16 cellular contexts compared by ENCODE assay signal in genomic region chr6:73878403-73878802, GRCh38.
A peak's percentile ranks its signal among the peaks of the same experiment; 100 is the strongest.
DNase-seq lines count a peak whose midpoint lies in the region; ATAC-seq lines count a peak whose summit lies in the region.
"Had no signal": no experiment of that assay in that cellular context is flagged by ENCODE, and none has a peak within 500 bp of the region (broad histone marks: within the 10 kb centered on the region; RNA-seq: fewer than 3 reads in every experiment).

No MANE protein-coding gene starts in this region.

- H3K36me3 ChIP-seq in CD4-positive, alpha-beta memory T cell (ENCODE audit: insufficient read depth, low read length) = no peaks in the 10 kb centered on the region
- H3K36me3 ChIP-seq: HAP-1 had no signal

- H3K9me3 ChIP-seq in right cardiac atrium (ENCODE audit: control insufficient read depth, low read length) = no peaks in the 10 kb centered on the region
- no peaks in the 10 kb centered on the region for H3K9me3 ChIP-seq in CD4-positive, alpha-beta memory T cell (ENCODE audit: control insufficient read depth in 1 of 2, low read length in 2 of 2)
- H3K9me3 ChIP-seq: Caco-2, HAP-1 had no signal

- H3K27ac ChIP-seq in right cardiac atrium (ENCODE audit: low read length) = no peak overlapping the region
- H3K27ac ChIP-seq in CD4-positive, alpha-beta memory T cell (ENCODE audit: low read depth, low read length) = no peak overlapping the region

- POLR2A ChIA-PET in CD4-positive, alpha-beta memory T cell (lab: Charles Lee; ENCODE audit: partially characterized antibody) = no interaction called here

- no peaks in the 10 kb centered on the region for H3K27me3 ChIP-seq in right cardiac atrium (ENCODE audit: control insufficient read depth, insufficient read depth)
- H3K27me3 ChIP-seq in CD4-positive, alpha-beta memory T cell (ENCODE audit: insufficient read depth, low read length) = no peaks in the 10 kb centered on the region

- peak; percentile 46 for ATAC-seq in left ventricle myocardium superior
- ATAC-seq in right cardiac atrium = no peak
- no peak for ATAC-seq in GM18520 (IDR thresholded peaks at IDR 0.05; ENCODE audit: unreplicated experiment)
- ATAC-seq in HG03196 (IDR thresholded peaks at IDR 0.05; ENCODE audit: unreplicated experiment) = no peak
- ATAC-seq: HepG2 had no signal

- peaks cover 0 to 3% of the 10 kb centered on the region in 2 donors for H3K27me3 Mint-ChIP-seq in CD4-positive, alpha-beta memory T cell

- intact Hi-C loops in left ventricle myocardium superior (cut with micrococcal nuclease) (no loop called here), right cardiac atrium (cut with DNase I) (no loop called here)
- intact Hi-C loops in CD4-positive, alpha-beta memory T cell (cut with micrococcal nuclease) = no loop called here

- H3K36me3 Mint-ChIP-seq in CD4-positive, alpha-beta memory T cell = no peaks in the 10 kb centered on the region
- H3K36me3 Mint-ChIP-seq: CD14-positive monocyte; CD8-positive, alpha-beta memory T cell had no signal

- no peaks in the 10 kb centered on the region for H3K4me1 ChIP-seq in right cardiac atrium (ENCODE audit: control insufficient read depth, insufficient read depth, low read length)
- H3K4me1 ChIP-seq in CD4-positive, alpha-beta memory T cell (ENCODE audit: insufficient read depth, low read length) = no peaks in the 10 kb centered on the region
- H3K4me1 ChIP-seq: Caco-2, HAP-1 had no signal

- CTCF ChIA-PET in CD4-positive, alpha-beta memory T cell (lab: Charles Lee; ENCODE audit: partially characterized antibody) = no interaction called here

- no peak for DNase-seq in left ventricle myocardium superior
- no peak for DNase-seq in right cardiac atrium
- peak; percentile 8 for DNase-seq in astrocyte of the hippocampus (ENCODE audit: low read depth, low spot score)
- peak; percentile 30 for DNase-seq in myocyte (ENCODE audit: low read depth)
- DNase-seq in CD4-positive, alpha-beta memory T cell = no peak
- DNase-seq: ACHN; Caco-2; CD8-positive, alpha-beta memory T cell; DND-41; GDM1; GOT3 had no signal

- H3K4me1 Mint-ChIP-seq in CD4-positive, alpha-beta memory T cell = peaks cover 0 to 8% (median 5%) of the 10 kb centered on the region in 4 donors
- H3K4me1 Mint-ChIP-seq: CD14-positive monocyte had no signal

- peaks cover 0 to 2% (median 0%) of the 10 kb centered on the region in 8 donors for H3K9me3 Mint-ChIP-seq in CD4-positive, alpha-beta memory T cell
- H3K9me3 Mint-ChIP-seq: CD8-positive, alpha-beta memory T cell had no signal

- H3K4me3 ChIP-seq in right cardiac atrium (ENCODE audit: low read length) = no peak overlapping the region
- H3K4me3 ChIP-seq in CD4-positive, alpha-beta memory T cell (ENCODE audit: low read length in 2 of 2) = no peak overlapping the region
- H3K4me3 ChIP-seq: HAP-1 had no signal

- H3K27ac Mint-ChIP-seq in CD4-positive, alpha-beta memory T cell = no peak overlapping the region
- H3K27ac Mint-ChIP-seq: CD14-positive monocyte; CD8-positive, alpha-beta memory T cell had no signal

- H3K4me3 Mint-ChIP-seq in CD4-positive, alpha-beta memory T cell = no peak overlapping the region
- H3K4me3 Mint-ChIP-seq: CD14-positive monocyte; CD8-positive, alpha-beta memory T cell had no signal

Comparison
In these comparisons a context has a peak if more than half of its experiments do, and no peak if none do; other contexts are left out.
1. DNase-seq: peak in astrocyte of the hippocampus (single experiment) and myocyte (single experiment); none in left ventricle myocardium superior (single experiment), right cardiac atrium (0 of 3) and CD4-positive, alpha-beta memory T cell (0 of 5).